In genomic region chr10:101784558-101784957, GRCh38 we compare ENCODE assay signal across 12 cellular contexts. TPM values are rescaled to one million over a fixed set of nuclear protein-coding genes. Genes with fewer than 3 reads are reported as not detected.
A peak's percentile ranks its signal among the peaks of the same experiment; 100 is the strongest.
DNase-seq lines count a peak whose midpoint lies in the region; ATAC-seq and TF ChIP-seq lines count a peak whose summit lies in the region.
"Had no signal": no experiment of that assay in that cellular context is flagged by ENCODE, and none has a peak within 500 bp of the region (broad histone marks: within the 10 kb centered on the region; RNA-seq: fewer than 3 reads in every experiment).

No MANE protein-coding gene starts in this region.

- CTCF ChIA-PET in CD8-positive, alpha-beta T cell (lab: Charles Lee) = interaction anchor here (1.3 to 3.2 kb wide), 5 partner anchors 12 to 57 kb away, joined by 4 to 14 read pairs (median 5); partner anchors contain the start of gene OGA
- CTCF ChIA-PET in naive thymus-derived CD4-positive, alpha-beta T cell (lab: Charles Lee) = interaction anchor here (0.8 to 1.5 kb wide), 5 partner anchors 10 to 56 kb away, joined by 3 to 8 read pairs (median 6); no protein-coding TSS in a partner anchor

- peaks cover 32% of the 10 kb centered on the region for H3F3A ChIP-seq in GM23338 (replicated peaks; ENCODE audit: low read depth)

- TF ChIP-seq EP300 in esophagus muscularis mucosa (IDR thresholded peaks at IDR 0.05) = no peak

- no peaks in the 10 kb centered on the region for H3K9me2 ChIP-seq in GM23338 (ENCODE audit: insufficient read depth)

- peaks cover 9% of the 10 kb centered on the region for H3K36me3 ChIP-seq in CD8-positive, alpha-beta T cell (ENCODE audit: insufficient read depth, low read length)
- H3K36me3 ChIP-seq in GM23338 (ENCODE audit: insufficient read depth) (peaks cover 22% of the 10 kb centered on the region), esophagus muscularis mucosa (peaks cover 32 to 57% (median 55%) of the 10 kb centered on the region in 4 donors)
- peaks cover 8 to 41% (median 23%) of the 10 kb centered on the region in 3 experiments for H3K36me3 ChIP-seq in naive thymus-derived CD4-positive, alpha-beta T cell (ENCODE audit: control insufficient read depth in 2 of 3, insufficient read depth in 3 of 3, low read length in 3 of 3)

- peak overlapping the region; percentile 97 for H3K27ac Mint-ChIP-seq in CD8-positive, alpha-beta T cell
- no peak overlapping the region for H3K27ac Mint-ChIP-seq in GM23338
- peak overlapping the region; percentile 99 for H3K27ac Mint-ChIP-seq in activated naive CD8-positive, alpha-beta T cell
- H3K27ac Mint-ChIP-seq in naive thymus-derived CD4-positive, alpha-beta T cell = peak overlapping the region in 8 of 9 donors; percentile 65 to 98 (median 96)

- no peaks in the 10 kb centered on the region for H3K27me3 Mint-ChIP-seq in CD8-positive, alpha-beta T cell (ENCODE audit: low read depth)
- H3K27me3 Mint-ChIP-seq in GM23338 (ENCODE audit: insufficient read depth, low read depth, poor library complexity) = peaks cover 10% of the 10 kb centered on the region
- no peaks in the 10 kb centered on the region for H3K27me3 Mint-ChIP-seq in activated naive CD8-positive, alpha-beta T cell
- peaks cover 0 to 2% (median 0%) of the 10 kb centered on the region in 5 donors for H3K27me3 Mint-ChIP-seq in naive thymus-derived CD4-positive, alpha-beta T cell

- POLR2A ChIA-PET in CD8-positive, alpha-beta T cell (lab: Charles Lee) = interaction anchor here (0.8 to 4.2 kb wide), 3 partner anchors 25 to 33 kb away, joined by 4 to 38 read pairs (median 5); partner anchors contain the start of gene OGA
- POLR2A ChIA-PET in naive thymus-derived CD4-positive, alpha-beta T cell (lab: Charles Lee) = interaction anchor here (1.2 to 4.8 kb wide), 5 partner anchors 11 to 51 kb away, joined by 3 to 31 read pairs (median 4); partner anchors contain the start of gene OGA

- H3K4me1 ChIP-seq in CD8-positive, alpha-beta T cell (ENCODE audit: insufficient read depth, low read length) = peaks cover 43% of the 10 kb centered on the region
- H3K4me1 ChIP-seq in GM23338 (ENCODE audit: insufficient read depth) (peaks cover 36% of the 10 kb centered on the region), esophagus muscularis mucosa (peaks cover 32 to 52% (median 47%) of the 10 kb centered on the region in 4 donors)
- peaks cover 32 to 42% of the 10 kb centered on the region in 2 donors for H3K4me1 ChIP-seq in naive thymus-derived CD4-positive, alpha-beta T cell (ENCODE audit: control insufficient read depth in 2 of 2, insufficient read depth in 2 of 2, low read length in 2 of 2)

- no peak for TF ChIP-seq POLR2A in esophagus muscularis mucosa (IDR thresholded peaks at IDR 0.05; ENCODE audit: low read depth)

- H3K4me1 Mint-ChIP-seq in CD8-positive, alpha-beta T cell (ENCODE audit: low read depth) = peaks cover 63% of the 10 kb centered on the region
- peaks cover 32% of the 10 kb centered on the region for H3K4me1 Mint-ChIP-seq in GM23338
- H3K4me1 Mint-ChIP-seq in activated naive CD8-positive, alpha-beta T cell (ENCODE audit: low read depth) = peaks cover 46% of the 10 kb centered on the region
- peaks cover 31 to 67% (median 54%) of the 10 kb centered on the region in 7 donors for H3K4me1 Mint-ChIP-seq in naive thymus-derived CD4-positive, alpha-beta T cell

- peaks cover 47% of the 10 kb centered on the region for H3K36me3 Mint-ChIP-seq in CD8-positive, alpha-beta T cell
- H3K36me3 Mint-ChIP-seq in GM23338 (ENCODE audit: low read depth) = peaks cover 39% of the 10 kb centered on the region
- H3K36me3 Mint-ChIP-seq in activated naive CD8-positive, alpha-beta T cell = peaks cover 11% of the 10 kb centered on the region
- peaks cover 5 to 17% (median 14%) of the 10 kb centered on the region in 5 donors for H3K36me3 Mint-ChIP-seq in naive thymus-derived CD4-positive, alpha-beta T cell

- H3K9me3 ChIP-seq in CD8-positive, alpha-beta T cell (ENCODE audit: low read length) = no peaks in the 10 kb centered on the region
- H3K9me3 ChIP-seq in naive thymus-derived CD4-positive, alpha-beta T cell (ENCODE audit: control insufficient read depth in 2 of 3, low read length in 3 of 3) = no peaks in the 10 kb centered on the region
- no peaks in the 10 kb centered on the region for H3K9me3 ChIP-seq in esophagus muscularis mucosa
- H3K9me3 ChIP-seq: HAP-1 had no signal

- peak overlapping the region; percentile 100 for H3K4me3 Mint-ChIP-seq in CD8-positive, alpha-beta T cell
- peak overlapping the region; percentile 100 for H3K4me3 Mint-ChIP-seq in GM23338
- H3K4me3 Mint-ChIP-seq in activated naive CD8-positive, alpha-beta T cell = peak overlapping the region; percentile 100
- H3K4me3 Mint-ChIP-seq in naive thymus-derived CD4-positive, alpha-beta T cell = peak overlapping the region; percentile 92 to 100 (median 99)

- peaks cover 3% of the 10 kb centered on the region for H3K27me3 ChIP-seq in CD8-positive, alpha-beta T cell (ENCODE audit: insufficient read depth, low read length)
- H3K27me3 ChIP-seq in GM23338 (ENCODE audit: insufficient read depth) (0 out of 2 replicates have a peak, but pooled peaks cover 5% of the 10 kb centered on the region), esophagus muscularis mucosa (peaks cover 0 to 3% (median 2%) of the 10 kb centered on the region in 4 donors)
- no peaks in the 10 kb centered on the region for H3K27me3 ChIP-seq in naive thymus-derived CD4-positive, alpha-beta T cell (ENCODE audit: control insufficient read depth in 2 of 2, insufficient read depth in 2 of 2, low read length in 2 of 2)

- 0 out of 2 replicates have a peak, but pooled peaks cover 11% of the 10 kb centered on the region for H4K20me1 ChIP-seq in GM23338 (replicated peaks; ENCODE audit: insufficient read depth)

- no peak for TF ChIP-seq CTCF in CD8-positive, alpha-beta T cell (IDR thresholded peaks at IDR 0.05)
- TF ChIP-seq CTCF in GM23338 (conservative IDR thresholded peaks at IDR 0.05; ENCODE audit: low read depth in 2 of 2) (no peak), esophagus muscularis mucosa (IDR thresholded peaks at IDR 0.05) (no peak)

- intact Hi-C loops in CD8-positive, alpha-beta T cell (cut with DNase I, micrococcal nuclease) = loop anchor here (5.0 to 10.0 kb wide), 7 partner anchors 48 to 622 kb away; partner anchors contain the start of genes BTRC (in 2 of the 2), DPCD (in 1 of the 2) and POLL (in 1 of the 2)
- intact Hi-C loops in naive thymus-derived CD4-positive, alpha-beta T cell (cut with micrococcal nuclease) = loop anchor here (2.0 to 5.0 kb wide), 2 partner anchors 48 to 272 kb away; partner anchors contain the start of gene ARMH3 (in 1 of the 2)
- intact Hi-C loops in esophagus muscularis mucosa (cut with DNase I) = loop anchor here (5.0 kb wide), 3 partner anchors 33 to 223 kb away; partner anchors contain the start of gene OGA

- H3K4me3 ChIP-seq in CD8-positive, alpha-beta T cell (ENCODE audit: low read depth, low read length) = no peak overlapping the region
- H3K4me3 ChIP-seq in GM23338 (peak overlapping the region; percentile 86), esophagus muscularis mucosa (no peak overlapping the region)
- H3K4me3 ChIP-seq in naive thymus-derived CD4-positive, alpha-beta T cell (ENCODE audit: low read length) = no peak overlapping the region

- H3K4me2 ChIP-seq in GM23338 = peak overlapping the region; percentile 78; the same call in 1 of the 2 replicates

- no peak overlapping the region for H3K27ac ChIP-seq in CD8-positive, alpha-beta T cell (ENCODE audit: low read depth, low read length)
- peak overlapping the region; percentile 89 for H3K27ac ChIP-seq in GM23338 (ENCODE audit: low read depth)
- peak overlapping the region; percentile 81 for H3K27ac ChIP-seq in naive thymus-derived CD4-positive, alpha-beta T cell (ENCODE audit: low read depth, low read length)
- no peak overlapping the region for H3K27ac ChIP-seq in esophagus muscularis mucosa (replicated peaks in 1 of 4)

- H2AFZ ChIP-seq in GM23338 = no peak overlapping the region

- H3K9me3 Mint-ChIP-seq in CD8-positive, alpha-beta T cell = no peaks in the 10 kb centered on the region
- no peaks in the 10 kb centered on the region; the same call in 2 of the 3 replicates for H3K9me3 Mint-ChIP-seq in GM23338
- H3K9me3 Mint-ChIP-seq in activated naive CD8-positive, alpha-beta T cell (ENCODE audit: low read depth) = no peaks in the 10 kb centered on the region
- no peaks in the 10 kb centered on the region for H3K9me3 Mint-ChIP-seq in naive thymus-derived CD4-positive, alpha-beta T cell
- H3K9me3 Mint-ChIP-seq: activated T-helper 2 cell treated with anti-CD3 and anti-CD28 coated beads, Interferon-gamma antibody, Interleukin-2, Interleukin-4, amounts not matched to agents 10 μg/mL and 5 μg/mL and 100 μg/mL, durations not matched to agents 14 hours and 24 hours and 36 hours had no signal

- peaks cover 11% of the 10 kb centered on the region for H3K79me2 ChIP-seq in GM23338 (replicated peaks; ENCODE audit: insufficient read depth)

- 70% methylated on average over 2 of the region's 2 CpGs for WGBS in esophagus muscularis mucosa

- no peak for DNase-seq in CD8-positive, alpha-beta T cell
- DNase-seq in GM23338 (ENCODE audit: low spot score) (no peak), esophagus muscularis mucosa (ENCODE audit: extremely low spot score) (no peak), HuH-7.5 (ENCODE audit: low spot score) (no peak)
- no peak for DNase-seq in naive thymus-derived CD4-positive, alpha-beta T cell
- DNase-seq in stimulated activated CD4-positive, alpha-beta T cell treated with anti-CD3 and anti-CD28 coated beads, Interleukin-4, amount 100 ng/mL, for 24 hours = no peak
- DNase-seq: NCI-H2107 had no signal

- no peak for ATAC-seq in CD8-positive, alpha-beta T cell
- ATAC-seq in GM23338 = no peak
- ATAC-seq in naive thymus-derived CD4-positive, alpha-beta T cell = no peak

RNA-seq across cellular contexts. Expression of gene NPM3, which starts 1.3 kb away (rescaled TPM):
- 10 to 100 TPM; 21.1 to 25.1 TPM for total RNA-seq in CD8-positive, alpha-beta T cell
- 258 and 345 TPM in 2 replicates for total RNA-seq in GM23338 (2014; rRNA removed; shearing (Covaris generic))
- polyA plus RNA-seq in GM23338 (2016; fragmentation: Nextera tagmentation; extraction: Ambion mirVana) = 31.5 and 32.2 TPM in 2 replicates
- 10 to 100 TPM; 10.9 to 31.3 (median 16.2) TPM for total RNA-seq in naive thymus-derived CD4-positive, alpha-beta T cell
- 10 to 100 TPM; 10.3 to 13.7 TPM for polyA plus RNA-seq in naive thymus-derived CD4-positive, alpha-beta T cell
- 10 to 100 TPM; 15.6 to 31.5 (median 16.5) TPM for total RNA-seq in esophagus muscularis mucosa

RNA-seq across cellular contexts. Expression of gene FGF8, which starts 8.6 kb away (rescaled TPM):
- not detected for total RNA-seq in CD8-positive, alpha-beta T cell
- total RNA-seq in GM23338 (2014; rRNA removed; shearing (Covaris generic)) = 6.2 and 6.3 TPM in 2 replicates
- polyA plus RNA-seq in GM23338 (2016; fragmentation: Nextera tagmentation; extraction: Ambion mirVana) = 1.6 and 2.7 TPM in 2 replicates
- total RNA-seq in naive thymus-derived CD4-positive, alpha-beta T cell = not detected
- not detected for polyA plus RNA-seq in naive thymus-derived CD4-positive, alpha-beta T cell
- total RNA-seq in esophagus muscularis mucosa = not detected
- total RNA-seq: activated T-helper 2 cell treated with anti-CD3 and anti-CD28 coated beads, Interferon-gamma antibody, Interleukin-2, Interleukin-4, amounts not matched to agents 10 μg/mL and 5 μg/mL and 100 μg/mL, durations not matched to agents 14 hours and 24 hours and 36 hours; cardiac septum; kidney epithelial cell had no signal

RNA-seq across cellular contexts. Expression of gene OGA, which starts 33.7 kb away (rescaled TPM):
- total RNA-seq in CD8-positive, alpha-beta T cell = 100 to 1,000 TPM; 356 to 394 TPM
- 112 and 131 TPM in 2 replicates for total RNA-seq in GM23338 (2014; rRNA removed; shearing (Covaris generic))
- polyA plus RNA-seq in GM23338 (2016; fragmentation: Nextera tagmentation; extraction: Ambion mirVana) = 68.1 and 68.4 TPM in 2 replicates
- 100 to 1,000 TPM; 154 to 338 (median 321) TPM for total RNA-seq in naive thymus-derived CD4-positive, alpha-beta T cell
- 10 to 100 TPM; 45.8 to 47.6 TPM for polyA plus RNA-seq in naive thymus-derived CD4-positive, alpha-beta T cell
- 100 to 1,000 TPM in 2 of 4 donors, 10 to 100 TPM in 2; 85.4 to 131 (median 101) TPM for total RNA-seq in esophagus muscularis mucosa

RNA-seq across cellular contexts. Expression of gene KCNIP2, which starts 59.0 kb away (rescaled TPM):
- total RNA-seq in CD8-positive, alpha-beta T cell = 1 to 10 TPM in 1 of 2 experiments, under 1 TPM in 1; 0.87 to 1.1 TPM
- total RNA-seq in GM23338 (2014; rRNA removed; shearing (Covaris generic)) = 2.2 and 2.9 TPM in 2 replicates
- 2.2 and 2.6 TPM in 2 replicates for polyA plus RNA-seq in GM23338 (2016; fragmentation: Nextera tagmentation; extraction: Ambion mirVana)
- total RNA-seq in naive thymus-derived CD4-positive, alpha-beta T cell = 1 to 10 TPM; 1.9 to 6.3 (median 2.6) TPM
- under 1 TPM in 1 of 2 donors, not detected in 1; 0.27 TPM for polyA plus RNA-seq in naive thymus-derived CD4-positive, alpha-beta T cell
- total RNA-seq in esophagus muscularis mucosa = 1 to 10 TPM in 1 of 4 donors, under 1 TPM in 3; 0.32 to 1.7 (median 0.54) TPM

Comparison
In these comparisons a context has a peak if more than half of its experiments do, and no peak if none do; other contexts are left out.
1. H3K27ac ChIP-seq: peak in GM23338 (single experiment) and naive thymus-derived CD4-positive, alpha-beta T cell (single experiment); none in CD8-positive, alpha-beta T cell (single experiment) and esophagus muscularis mucosa (0 of 4).
2. Peak in every context shown above with its lines, with median percentiles within 50 percentile points of each other: H3K4me3 Mint-ChIP-seq.